In the genomic region with DNA sequence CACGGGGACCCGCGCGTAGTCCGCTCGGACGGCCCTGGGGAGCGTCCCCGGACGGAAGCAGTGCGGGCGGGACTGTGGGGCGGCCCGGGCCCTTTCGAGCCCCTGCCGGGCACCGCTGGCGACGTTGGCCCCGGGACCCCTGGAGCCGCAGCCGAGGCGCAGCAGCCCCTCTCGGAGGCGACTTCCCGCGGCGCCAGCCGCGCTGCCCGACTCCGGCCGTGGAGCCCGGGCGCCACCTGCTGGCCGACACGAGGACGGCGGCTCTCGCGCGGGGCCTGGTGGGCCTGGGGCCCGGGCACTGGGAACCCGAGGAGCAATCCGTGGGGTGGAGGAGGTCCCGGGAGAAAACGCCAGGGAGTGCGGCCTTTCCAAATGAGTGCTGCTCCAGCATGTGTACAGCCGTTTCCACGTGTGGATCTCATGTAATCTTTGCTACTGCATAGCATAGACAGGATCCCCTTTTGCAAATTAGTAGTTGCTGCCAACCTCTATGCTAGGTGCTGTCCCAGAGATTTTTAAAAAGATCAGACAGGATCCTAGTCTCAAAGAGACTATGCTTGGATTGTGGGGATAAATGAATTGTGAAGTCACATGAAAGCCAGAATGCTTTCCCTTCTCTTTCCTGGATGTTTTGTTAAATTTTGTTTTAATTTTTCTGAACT, we compare ENCODE assay signal across 1 cellular context.
A peak's percentile ranks its signal among the peaks of the same experiment; 100 is the strongest.
TF ChIP-seq lines count a peak whose summit lies in the region.

No MANE protein-coding gene starts in this region.

TF ChIP-seq in HepG2, 621 proteins besides CTCF, POLR2A, EP300 and RAD21 (continued from another document and continues in another):
- TF ChIP-seq, protein P1, sequence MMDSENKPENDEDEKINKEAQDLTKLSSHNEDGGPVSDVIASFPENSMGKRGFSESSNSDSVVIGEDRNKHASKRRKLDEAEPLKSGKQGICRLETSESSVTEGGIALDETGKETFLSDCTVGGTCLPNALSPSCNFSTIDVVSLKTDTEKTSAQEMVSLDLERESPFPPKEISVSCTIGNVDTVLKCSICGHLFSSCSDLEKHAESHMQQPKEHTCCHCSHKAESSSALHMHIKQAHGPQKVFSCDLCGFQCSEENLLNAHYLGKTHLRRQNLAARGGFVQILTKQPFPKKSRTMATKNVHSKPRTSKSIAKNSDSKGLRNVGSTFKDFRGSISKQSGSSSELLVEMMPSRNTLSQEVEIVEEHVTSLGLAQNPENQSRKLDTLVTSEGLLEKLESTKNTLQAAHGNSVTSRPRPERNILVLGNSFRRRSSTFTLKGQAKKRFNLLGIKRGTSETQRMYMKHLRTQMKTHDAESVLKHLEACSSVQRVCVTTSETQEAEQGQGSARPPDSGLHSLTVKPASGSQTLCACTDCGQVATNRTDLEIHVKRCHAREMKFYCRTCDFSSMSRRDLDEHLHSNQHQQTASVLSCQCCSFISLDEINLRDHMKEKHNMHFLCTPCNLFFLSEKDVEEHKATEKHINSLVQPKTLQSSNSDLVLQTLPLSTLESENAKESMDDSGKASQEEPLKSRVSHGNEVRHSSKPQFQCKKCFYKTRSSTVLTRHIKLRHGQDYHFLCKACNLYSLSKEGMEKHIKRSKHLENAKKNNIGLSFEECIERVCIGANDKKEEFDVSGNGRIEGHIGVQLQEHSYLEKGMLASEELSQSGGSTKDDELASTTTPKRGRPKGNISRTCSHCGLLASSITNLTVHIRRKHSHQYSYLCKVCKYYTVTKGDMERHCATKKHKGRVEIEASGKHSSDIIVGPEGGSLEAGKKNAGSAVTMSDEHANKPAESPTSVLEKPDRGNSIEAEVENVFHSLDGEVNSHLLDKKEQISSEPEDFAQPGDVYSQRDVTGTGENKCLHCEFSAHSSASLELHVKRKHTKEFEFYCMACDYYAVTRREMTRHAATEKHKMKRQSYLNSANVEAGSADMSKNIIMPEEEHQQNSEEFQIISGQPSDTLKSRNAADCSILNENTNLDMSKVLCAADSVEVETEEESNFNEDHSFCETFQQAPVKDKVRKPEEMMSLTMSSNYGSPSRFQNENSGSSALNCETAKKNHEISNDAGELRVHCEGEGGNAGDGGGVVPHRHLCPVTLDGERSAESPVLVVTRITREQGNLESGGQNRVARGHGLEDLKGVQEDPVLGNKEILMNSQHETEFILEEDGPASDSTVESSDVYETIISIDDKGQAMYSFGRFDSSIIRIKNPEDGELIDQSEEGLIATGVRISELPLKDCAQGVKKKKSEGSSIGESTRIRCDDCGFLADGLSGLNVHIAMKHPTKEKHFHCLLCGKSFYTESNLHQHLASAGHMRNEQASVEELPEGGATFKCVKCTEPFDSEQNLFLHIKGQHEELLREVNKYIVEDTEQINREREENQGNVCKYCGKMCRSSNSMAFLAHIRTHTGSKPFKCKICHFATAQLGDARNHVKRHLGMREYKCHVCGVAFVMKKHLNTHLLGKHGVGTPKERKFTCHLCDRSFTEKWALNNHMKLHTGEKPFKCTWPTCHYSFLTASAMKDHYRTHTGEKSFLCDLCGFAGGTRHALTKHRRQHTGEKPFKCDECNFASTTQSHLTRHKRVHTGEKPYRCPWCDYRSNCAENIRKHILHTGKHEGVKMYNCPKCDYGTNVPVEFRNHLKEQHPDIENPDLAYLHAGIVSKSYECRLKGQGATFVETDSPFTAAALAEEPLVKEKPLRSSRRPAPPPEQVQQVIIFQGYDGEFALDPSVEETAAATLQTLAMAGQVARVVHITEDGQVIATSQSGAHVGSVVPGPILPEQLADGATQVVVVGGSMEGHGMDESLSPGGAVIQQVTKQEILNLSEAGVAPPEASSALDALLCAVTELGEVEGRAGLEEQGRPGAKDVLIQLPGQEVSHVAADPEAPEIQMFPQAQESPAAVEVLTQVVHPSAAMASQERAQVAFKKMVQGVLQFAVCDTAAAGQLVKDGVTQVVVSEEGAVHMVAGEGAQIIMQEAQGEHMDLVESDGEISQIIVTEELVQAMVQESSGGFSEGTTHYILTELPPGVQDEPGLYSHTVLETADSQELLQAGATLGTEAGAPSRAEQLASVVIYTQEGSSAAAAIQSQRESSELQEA (CRISPR knock-in tag; IDR thresholded peaks at IDR 0.05; ENCODE audit: not compliant biosample characterization), result no peak
- no peak for TF ChIP-seq HES4 (CRISPR knock-in tag; IDR thresholded peaks at IDR 0.05; ENCODE audit: borderline replicate concordance)
- TF ChIP-seq ZNF816 (CRISPR knock-in tag; IDR thresholded peaks at IDR 0.05; ENCODE audit: borderline replicate concordance), result no peak
- TF ChIP-seq, protein P2, sequence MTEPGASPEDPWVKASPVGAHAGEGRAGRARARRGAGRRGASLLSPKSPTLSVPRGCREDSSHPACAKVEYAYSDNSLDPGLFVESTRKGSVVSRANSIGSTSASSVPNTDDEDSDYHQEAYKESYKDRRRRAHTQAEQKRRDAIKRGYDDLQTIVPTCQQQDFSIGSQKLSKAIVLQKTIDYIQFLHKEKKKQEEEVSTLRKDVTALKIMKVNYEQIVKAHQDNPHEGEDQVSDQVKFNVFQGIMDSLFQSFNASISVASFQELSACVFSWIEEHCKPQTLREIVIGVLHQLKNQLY (CRISPR knock-in tag; IDR thresholded peaks at IDR 0.05), result no peak
- 0 out of 2 replicates have a peak, but pooled peaks have one; percentile 42 for TF ChIP-seq ETV6 (CRISPR knock-in tag; conservative IDR thresholded peaks at IDR 0.05)
- TF ChIP-seq, protein P3, sequence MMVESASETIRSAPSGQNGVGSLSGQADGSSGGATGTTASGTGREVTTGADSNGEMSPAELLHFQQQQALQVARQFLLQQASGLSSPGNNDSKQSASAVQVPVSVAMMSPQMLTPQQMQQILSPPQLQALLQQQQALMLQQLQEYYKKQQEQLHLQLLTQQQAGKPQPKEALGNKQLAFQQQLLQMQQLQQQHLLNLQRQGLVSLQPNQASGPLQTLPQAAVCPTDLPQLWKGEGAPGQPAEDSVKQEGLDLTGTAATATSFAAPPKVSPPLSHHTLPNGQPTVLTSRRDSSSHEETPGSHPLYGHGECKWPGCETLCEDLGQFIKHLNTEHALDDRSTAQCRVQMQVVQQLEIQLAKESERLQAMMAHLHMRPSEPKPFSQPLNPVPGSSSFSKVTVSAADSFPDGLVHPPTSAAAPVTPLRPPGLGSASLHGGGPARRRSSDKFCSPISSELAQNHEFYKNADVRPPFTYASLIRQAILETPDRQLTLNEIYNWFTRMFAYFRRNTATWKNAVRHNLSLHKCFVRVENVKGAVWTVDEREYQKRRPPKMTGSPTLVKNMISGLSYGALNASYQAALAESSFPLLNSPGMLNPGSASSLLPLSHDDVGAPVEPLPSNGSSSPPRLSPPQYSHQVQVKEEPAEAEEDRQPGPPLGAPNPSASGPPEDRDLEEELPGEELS (CRISPR knock-in tag; IDR thresholded peaks at IDR 0.05), result no peak
- TF ChIP-seq, protein P4, sequence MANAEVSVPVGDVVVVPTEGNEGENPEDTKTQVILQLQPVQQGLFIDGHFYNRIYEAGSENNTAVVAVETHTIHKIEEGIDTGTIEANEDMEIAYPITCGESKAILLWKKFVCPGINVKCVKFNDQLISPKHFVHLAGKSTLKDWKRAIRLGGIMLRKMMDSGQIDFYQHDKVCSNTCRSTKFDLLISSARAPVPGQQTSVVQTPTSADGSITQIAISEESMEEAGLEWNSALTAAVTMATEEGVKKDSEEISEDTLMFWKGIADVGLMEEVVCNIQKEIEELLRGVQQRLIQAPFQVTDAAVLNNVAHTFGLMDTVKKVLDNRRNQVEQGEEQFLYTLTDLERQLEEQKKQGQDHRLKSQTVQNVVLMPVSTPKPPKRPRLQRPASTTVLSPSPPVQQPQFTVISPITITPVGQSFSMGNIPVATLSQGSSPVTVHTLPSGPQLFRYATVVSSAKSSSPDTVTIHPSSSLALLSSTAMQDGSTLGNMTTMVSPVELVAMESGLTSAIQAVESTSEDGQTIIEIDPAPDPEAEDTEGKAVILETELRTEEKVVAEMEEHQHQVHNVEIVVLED (CRISPR knock-in tag; IDR thresholded peaks at IDR 0.05; ENCODE audit: borderline replicate concordance), result no peak
- TF ChIP-seq, protein P5, sequence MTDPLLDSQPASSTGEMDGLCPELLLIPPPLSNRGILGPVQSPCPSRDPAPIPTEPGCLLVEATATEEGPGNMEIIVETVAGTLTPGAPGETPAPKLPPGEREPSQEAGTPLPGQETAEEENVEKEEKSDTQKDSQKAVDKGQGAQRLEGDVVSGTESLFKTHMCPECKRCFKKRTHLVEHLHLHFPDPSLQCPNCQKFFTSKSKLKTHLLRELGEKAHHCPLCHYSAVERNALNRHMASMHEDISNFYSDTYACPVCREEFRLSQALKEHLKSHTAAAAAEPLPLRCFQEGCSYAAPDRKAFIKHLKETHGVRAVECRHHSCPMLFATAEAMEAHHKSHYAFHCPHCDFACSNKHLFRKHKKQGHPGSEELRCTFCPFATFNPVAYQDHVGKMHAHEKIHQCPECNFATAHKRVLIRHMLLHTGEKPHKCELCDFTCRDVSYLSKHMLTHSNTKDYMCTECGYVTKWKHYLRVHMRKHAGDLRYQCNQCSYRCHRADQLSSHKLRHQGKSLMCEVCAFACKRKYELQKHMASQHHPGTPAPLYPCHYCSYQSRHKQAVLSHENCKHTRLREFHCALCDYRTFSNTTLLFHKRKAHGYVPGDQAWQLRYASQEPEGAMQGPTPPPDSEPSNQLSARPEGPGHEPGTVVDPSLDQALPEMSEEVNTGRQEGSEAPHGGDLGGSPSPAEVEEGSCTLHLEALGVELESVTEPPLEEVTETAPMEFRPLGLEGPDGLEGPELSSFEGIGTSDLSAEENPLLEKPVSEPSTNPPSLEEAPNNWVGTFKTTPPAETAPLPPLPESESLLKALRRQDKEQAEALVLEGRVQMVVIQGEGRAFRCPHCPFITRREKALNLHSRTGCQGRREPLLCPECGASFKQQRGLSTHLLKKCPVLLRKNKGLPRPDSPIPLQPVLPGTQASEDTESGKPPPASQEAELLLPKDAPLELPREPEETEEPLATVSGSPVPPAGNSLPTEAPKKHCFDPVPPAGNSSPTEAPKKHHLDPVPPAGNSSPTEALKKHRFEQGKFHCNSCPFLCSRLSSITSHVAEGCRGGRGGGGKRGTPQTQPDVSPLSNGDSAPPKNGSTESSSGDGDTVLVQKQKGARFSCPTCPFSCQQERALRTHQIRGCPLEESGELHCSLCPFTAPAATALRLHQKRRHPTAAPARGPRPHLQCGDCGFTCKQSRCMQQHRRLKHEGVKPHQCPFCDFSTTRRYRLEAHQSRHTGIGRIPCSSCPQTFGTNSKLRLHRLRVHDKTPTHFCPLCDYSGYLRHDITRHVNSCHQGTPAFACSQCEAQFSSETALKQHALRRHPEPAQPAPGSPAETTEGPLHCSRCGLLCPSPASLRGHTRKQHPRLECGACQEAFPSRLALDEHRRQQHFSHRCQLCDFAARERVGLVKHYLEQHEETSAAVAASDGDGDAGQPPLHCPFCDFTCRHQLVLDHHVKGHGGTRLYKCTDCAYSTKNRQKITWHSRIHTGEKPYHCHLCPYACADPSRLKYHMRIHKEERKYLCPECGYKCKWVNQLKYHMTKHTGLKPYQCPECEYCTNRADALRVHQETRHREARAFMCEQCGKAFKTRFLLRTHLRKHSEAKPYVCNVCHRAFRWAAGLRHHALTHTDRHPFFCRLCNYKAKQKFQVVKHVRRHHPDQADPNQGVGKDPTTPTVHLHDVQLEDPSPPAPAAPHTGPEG (CRISPR knock-in tag; IDR thresholded peaks at IDR 0.05), result no peak; the same call in 1 of the 2 replicates
- TF ChIP-seq, protein P6, sequence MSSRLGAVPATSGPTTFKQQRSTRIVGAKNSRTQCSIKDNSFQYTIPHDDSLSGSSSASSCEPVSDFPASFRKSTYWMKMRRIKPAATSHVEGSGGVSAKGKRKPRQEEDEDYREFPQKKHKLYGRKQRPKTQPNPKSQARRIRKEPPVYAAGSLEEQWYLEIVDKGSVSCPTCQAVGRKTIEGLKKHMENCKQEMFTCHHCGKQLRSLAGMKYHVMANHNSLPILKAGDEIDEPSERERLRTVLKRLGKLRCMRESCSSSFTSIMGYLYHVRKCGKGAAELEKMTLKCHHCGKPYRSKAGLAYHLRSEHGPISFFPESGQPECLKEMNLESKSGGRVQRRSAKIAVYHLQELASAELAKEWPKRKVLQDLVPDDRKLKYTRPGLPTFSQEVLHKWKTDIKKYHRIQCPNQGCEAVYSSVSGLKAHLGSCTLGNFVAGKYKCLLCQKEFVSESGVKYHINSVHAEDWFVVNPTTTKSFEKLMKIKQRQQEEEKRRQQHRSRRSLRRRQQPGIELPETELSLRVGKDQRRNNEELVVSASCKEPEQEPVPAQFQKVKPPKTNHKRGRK (CRISPR knock-in tag; IDR thresholded peaks at IDR 0.05), result no peak
- TF ChIP-seq, protein P7, sequence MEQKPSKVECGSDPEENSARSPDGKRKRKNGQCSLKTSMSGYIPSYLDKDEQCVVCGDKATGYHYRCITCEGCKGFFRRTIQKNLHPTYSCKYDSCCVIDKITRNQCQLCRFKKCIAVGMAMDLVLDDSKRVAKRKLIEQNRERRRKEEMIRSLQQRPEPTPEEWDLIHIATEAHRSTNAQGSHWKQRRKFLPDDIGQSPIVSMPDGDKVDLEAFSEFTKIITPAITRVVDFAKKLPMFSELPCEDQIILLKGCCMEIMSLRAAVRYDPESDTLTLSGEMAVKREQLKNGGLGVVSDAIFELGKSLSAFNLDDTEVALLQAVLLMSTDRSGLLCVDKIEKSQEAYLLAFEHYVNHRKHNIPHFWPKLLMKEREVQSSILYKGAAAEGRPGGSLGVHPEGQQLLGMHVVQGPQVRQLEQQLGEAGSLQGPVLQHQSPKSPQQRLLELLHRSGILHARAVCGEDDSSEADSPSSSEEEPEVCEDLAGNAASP (CRISPR knock-in tag; IDR thresholded peaks at IDR 0.05; ENCODE audit: borderline replicate concordance), result no peak
- no peak for TF ChIP-seq ZNF83 (CRISPR knock-in tag; IDR thresholded peaks at IDR 0.05; ENCODE audit: borderline replicate concordance)
- TF ChIP-seq HOXA5 (CRISPR knock-in tag; IDR thresholded peaks at IDR 0.05), result no peak
- TF ChIP-seq FOXP1 (IDR thresholded peaks at IDR 0.05), result no peak
- TF ChIP-seq FOXP1 (CRISPR knock-in tag; IDR thresholded peaks at IDR 0.05), result no peak
- no peak for TF ChIP-seq ZNF430 (CRISPR knock-in tag; IDR thresholded peaks at IDR 0.05)
- TF ChIP-seq ZNF251 (CRISPR knock-in tag; IDR thresholded peaks at IDR 0.05), result no peak
- no peak; the same call in 1 of the 2 replicates for TF ChIP-seq ZNF724P (CRISPR knock-in tag; IDR thresholded peaks at IDR 0.05; ENCODE audit: borderline replicate concordance)
- TF ChIP-seq CCAR2 (optimal IDR thresholded peaks at IDR 0.05; ENCODE audit: low read depth, low read length), result no peak
- TF ChIP-seq, protein P8, sequence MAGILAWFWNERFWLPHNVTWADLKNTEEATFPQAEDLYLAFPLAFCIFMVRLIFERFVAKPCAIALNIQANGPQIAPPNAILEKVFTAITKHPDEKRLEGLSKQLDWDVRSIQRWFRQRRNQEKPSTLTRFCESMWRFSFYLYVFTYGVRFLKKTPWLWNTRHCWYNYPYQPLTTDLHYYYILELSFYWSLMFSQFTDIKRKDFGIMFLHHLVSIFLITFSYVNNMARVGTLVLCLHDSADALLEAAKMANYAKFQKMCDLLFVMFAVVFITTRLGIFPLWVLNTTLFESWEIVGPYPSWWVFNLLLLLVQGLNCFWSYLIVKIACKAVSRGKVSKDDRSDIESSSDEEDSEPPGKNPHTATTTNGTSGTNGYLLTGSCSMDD (CRISPR knock-in tag; IDR thresholded peaks at IDR 0.05), result no peak
- TF ChIP-seq ZNF333 (CRISPR knock-in tag; IDR thresholded peaks at IDR 0.05; ENCODE audit: borderline replicate concordance), result 0 out of 2 replicates have a peak, but pooled peaks have one; percentile 60
- 0 out of 2 replicates have a peak, but pooled peaks have one; percentile 32 for TF ChIP-seq ZNF761 (CRISPR knock-in tag; conservative IDR thresholded peaks at IDR 0.05)
- TF ChIP-seq ZNF749 (CRISPR knock-in tag; IDR thresholded peaks at IDR 0.05; ENCODE audit: borderline replicate concordance), result peak; percentile 60; the same call in 1 of the 2 replicates
